Comparison of ENCODE assay signal across 8 cellular contexts in the genomic region with DNA sequence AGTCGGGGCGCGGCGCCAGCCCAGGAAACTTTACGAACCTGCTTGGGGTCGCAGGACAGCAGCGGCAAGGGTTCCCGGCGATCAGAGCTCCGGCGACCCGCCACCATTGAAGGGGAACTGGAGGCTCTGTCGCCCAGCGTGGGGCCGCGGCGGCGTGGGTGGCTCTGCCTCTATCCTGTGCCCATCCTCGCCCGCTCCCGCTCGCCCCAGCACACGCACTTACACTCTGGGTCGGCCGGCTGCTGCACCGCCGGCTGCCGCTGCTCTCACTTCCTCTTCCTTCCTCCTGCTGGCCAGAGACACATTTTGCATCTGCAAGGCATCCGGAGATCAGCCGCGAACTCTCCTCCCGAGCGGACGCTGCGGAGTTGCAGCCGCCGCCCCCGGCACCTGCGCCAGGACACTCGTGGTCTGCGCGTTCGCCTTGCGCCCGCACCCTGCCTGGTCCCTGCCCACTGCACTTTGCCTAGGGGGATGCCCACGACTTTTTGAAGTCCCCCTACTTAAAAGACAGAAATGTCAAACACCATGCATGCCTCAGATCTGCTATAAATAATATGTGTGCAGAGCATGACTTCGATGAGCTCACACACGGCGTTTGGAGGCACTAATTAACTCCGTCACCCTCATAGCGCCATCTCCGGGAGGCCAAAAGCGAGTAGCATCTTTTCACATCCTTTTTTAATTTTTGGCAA. TPM values are rescaled to one million over a fixed set of nuclear protein-coding genes. Genes with fewer than 3 reads are reported as not detected.
A peak's percentile ranks its signal among the peaks of the same experiment; 100 is the strongest.
DNase-seq lines count a peak whose midpoint lies in the region; ATAC-seq and TF ChIP-seq lines count a peak whose summit lies in the region.

A gene with protein sequence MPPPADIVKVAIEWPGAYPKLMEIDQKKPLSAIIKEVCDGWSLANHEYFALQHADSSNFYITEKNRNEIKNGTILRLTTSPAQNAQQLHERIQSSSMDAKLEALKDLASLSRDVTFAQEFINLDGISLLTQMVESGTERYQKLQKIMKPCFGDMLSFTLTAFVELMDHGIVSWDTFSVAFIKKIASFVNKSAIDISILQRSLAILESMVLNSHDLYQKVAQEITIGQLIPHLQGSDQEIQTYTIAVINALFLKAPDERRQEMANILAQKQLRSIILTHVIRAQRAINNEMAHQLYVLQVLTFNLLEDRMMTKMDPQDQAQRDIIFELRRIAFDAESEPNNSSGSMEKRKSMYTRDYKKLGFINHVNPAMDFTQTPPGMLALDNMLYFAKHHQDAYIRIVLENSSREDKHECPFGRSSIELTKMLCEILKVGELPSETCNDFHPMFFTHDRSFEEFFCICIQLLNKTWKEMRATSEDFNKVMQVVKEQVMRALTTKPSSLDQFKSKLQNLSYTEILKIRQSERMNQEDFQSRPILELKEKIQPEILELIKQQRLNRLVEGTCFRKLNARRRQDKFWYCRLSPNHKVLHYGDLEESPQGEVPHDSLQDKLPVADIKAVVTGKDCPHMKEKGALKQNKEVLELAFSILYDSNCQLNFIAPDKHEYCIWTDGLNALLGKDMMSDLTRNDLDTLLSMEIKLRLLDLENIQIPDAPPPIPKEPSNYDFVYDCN (minus strand): TSS at position 228 of the 695 bp plus-strand sequence. CDS start 106,174 bp downstream, outside the sequence.

- peak; percentile 94 for ATAC-seq in HG02623 (IDR thresholded peaks at IDR 0.05; ENCODE audit: unreplicated experiment)
- peak; percentile 78 for ATAC-seq in central memory CD8-positive, alpha-beta T cell (replicated peaks; ENCODE audit: extremely low read depth, poor library complexity, severe bottlenecking)

- H3K4me1 Mint-ChIP-seq in central memory CD8-positive, alpha-beta T cell = peaks cover 39% of the 10 kb centered on the region

- no peaks in the 10 kb centered on the region for H3K27me3 Mint-ChIP-seq in central memory CD8-positive, alpha-beta T cell

- H3K27ac Mint-ChIP-seq in central memory CD8-positive, alpha-beta T cell (ENCODE audit: low read depth) = peak within 1 kb of the TSS; percentile 97

- peak within 1 kb of the TSS; percentile 96 for H3K4me3 Mint-ChIP-seq in central memory CD8-positive, alpha-beta T cell

- peaks cover 23% of the 10 kb centered on the region for H3K27me3 ChIP-seq in kidney epithelial cell (ENCODE audit: control insufficient read depth, insufficient read depth, low read length)

- no peaks in the 10 kb centered on the region for H3K36me3 ChIP-seq in kidney epithelial cell (ENCODE audit: control insufficient read depth, insufficient read depth, low read length)

- H3K4me3 ChIP-seq in GM12865 (ENCODE audit: low read depth, low read length) (peak within 1 kb of the TSS; percentile 63), kidney epithelial cell (ENCODE audit: low read depth, low read length) (peak within 1 kb of the TSS; percentile 54)

- peaks cover 25% of the 10 kb centered on the region for H3K36me3 Mint-ChIP-seq in central memory CD8-positive, alpha-beta T cell (ENCODE audit: insufficient read depth)

- DNase-seq in GM12865 (ENCODE audit: low read depth) (peak; percentile 94), NCI-H1694 treated with DMSO at 0.1 percent for 48 hours (lab: John Stamatoyannopoulos, UW) (peak; percentile 58), kidney epithelial cell (ENCODE audit: low read depth) (peak; percentile 7), NCI-H187 treated with DMSO at 0.1 percent for 48 hours (lab: John Stamatoyannopoulos, UW) (no peak)
- DNase-seq in activated CD4-positive, CD25-positive, alpha-beta regulatory T cell treated with anti-CD3 and anti-CD28 coated beads, Interleukin-2, amount 50 U/mL, for 16 hours (ENCODE audit: low read depth, low spot score) = peak; percentile 45
- DNase-seq in central memory CD8-positive, alpha-beta T cell (ENCODE audit: low spot score in 2 of 2) = peak; percentile 61 to 72
- DNase-seq in stimulated activated CD4-positive, alpha-beta T cell treated with anti-CD3 and anti-CD28 coated beads, Interleukin-15, amount 100 ng/mL, for 24 hours = peak; percentile 85

- peak; percentile 56 for TF ChIP-seq CTCF in GM12865 (IDR thresholded peaks at IDR 0.05; ENCODE audit: insufficient read depth, low read depth, low read length, missing control alignments)
- TF ChIP-seq CTCF in kidney epithelial cell (IDR thresholded peaks at IDR 0.05; ENCODE audit: insufficient read depth, low read length, poor library complexity, severe bottlenecking) = peak; percentile 49

- no peaks in the 10 kb centered on the region for H3K9me3 Mint-ChIP-seq in central memory CD8-positive, alpha-beta T cell

RNA-seq across cellular contexts. Expression of the gene that starts here (rescaled TPM):
- 2.3 and 11.4 TPM in 2 replicates for total RNA-seq in kidney epithelial cell
